In the genomic region with DNA sequence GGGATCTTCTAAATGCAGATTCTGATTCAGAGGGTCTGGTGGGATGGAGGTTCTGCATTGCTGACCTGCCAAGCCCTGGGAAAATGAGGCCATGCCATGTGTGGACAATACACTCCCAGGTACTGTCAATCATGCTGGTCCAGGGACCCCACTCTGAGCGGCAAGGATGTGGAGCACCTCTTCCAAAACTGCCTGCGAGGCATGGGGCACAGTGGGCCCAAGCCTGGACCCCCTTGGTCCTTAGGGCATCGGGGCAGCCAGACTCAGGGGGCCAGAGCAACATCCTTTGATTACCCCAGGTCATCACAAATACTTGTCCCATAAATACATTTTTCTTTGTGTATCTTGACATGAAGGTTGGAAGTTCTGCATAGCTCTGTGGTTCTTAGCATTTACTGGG, we compare ENCODE assay signal across 23 cellular contexts.
"Had no signal": no experiment of that assay in that cellular context is flagged by ENCODE, and none has a peak within 500 bp of the region (broad histone marks: within the 10 kb centered on the region; RNA-seq: fewer than 3 reads in every experiment).

No MANE protein-coding gene starts in this region.

- H3K4me3 ChIP-seq: esophagus squamous epithelium, gastrocnemius medialis, heart right ventricle, lower lobe of right lung had no signal

- H3K4me1 ChIP-seq: esophagus squamous epithelium had no signal

- H3K9me3 ChIP-seq: esophagus squamous epithelium, gastrocnemius medialis had no signal

- H3K27me3 ChIP-seq: esophagus squamous epithelium, gastrocnemius medialis, heart right ventricle had no signal

- DNase-seq: cortex of kidney; effector CD8-positive, alpha-beta T cell; effector memory CD8-positive, alpha-beta T cell; endodermal cell; erythroblast; esophagus squamous epithelium; foreskin fibroblast; foreskin melanocyte; gastrocnemius medialis; glutamatergic neuron; head of caudate nucleus; heart right ventricle; hippocampal formation; kidney; kidney glomerular epithelial cell; left colon; left ventricle myocardium superior; lower lobe of right lung; mesendoderm; midbrain had no signal

- H3K27ac ChIP-seq: epithelial cell of prostate, esophagus squamous epithelium, gastrocnemius medialis, heart right ventricle, lower lobe of right lung had no signal

- ATAC-seq: effector memory CD8-positive, alpha-beta T cell; esophagus mucosa; gastrocnemius medialis; heart right ventricle; left colon; left lobe of liver; left ventricle myocardium superior; lower lobe of right lung had no signal

- H3K36me3 ChIP-seq: esophagus squamous epithelium, gastrocnemius medialis, heart right ventricle, lower lobe of right lung had no signal
